ENCODE assay signal across 13 cellular contexts in genomic region chr6:135102191-135102590, GRCh38. TPM values are rescaled to one million over a fixed set of nuclear protein-coding genes. Genes with fewer than 3 reads are reported as not detected.
DNase-seq lines count a peak whose midpoint lies in the region; ATAC-seq and TF ChIP-seq lines count a peak whose summit lies in the region.
"Had no signal": no experiment of that assay in that cellular context is flagged by ENCODE, and none has a peak within 500 bp of the region (broad histone marks: within the 10 kb centered on the region; RNA-seq: fewer than 3 reads in every experiment).

No MANE protein-coding gene starts in this region.

- peaks cover 5% of the 10 kb centered on the region for H3K36me3 Mint-ChIP-seq in CD4-positive, CD25-positive, alpha-beta regulatory T cell
- peaks cover 1% of the 10 kb centered on the region for H3K36me3 Mint-ChIP-seq in activated naive CD8-positive, alpha-beta T cell treated with anti-CD3 and anti-CD28 coated beads, Interleukin-2, amount 10 ng/mL, durations not matched to agents 7 days and 5 days

- H3K27me3 ChIP-seq in CD4-positive, CD25-positive, alpha-beta regulatory T cell (ENCODE audit: control insufficient read depth, insufficient read depth, low read length): no peaks in the 10 kb centered on the region
- H3K27me3 ChIP-seq in DND-41 (ENCODE audit: insufficient read depth, low read length, poor library complexity) (no peaks in the 10 kb centered on the region), MM.1S (replicated peaks; ENCODE audit: insufficient read depth, low read length) (no peaks in the 10 kb centered on the region)

- H3F3A ChIP-seq in MM.1S (ENCODE audit: insufficient read depth, low read length): peaks cover 4% of the 10 kb centered on the region; the same call in 1 of the 2 replicates

- H3K79me2 ChIP-seq in DND-41 (ENCODE audit: insufficient read depth, low read length) (no peaks in the 10 kb centered on the region), MM.1S (ENCODE audit: low read length) (no peaks in the 10 kb centered on the region)

- H3K9me2 ChIP-seq in MM.1S (replicated peaks; ENCODE audit: insufficient read depth, low read length): no peaks in the 10 kb centered on the region

- H2AFZ ChIP-seq in DND-41 (ENCODE audit: low read depth, low read length): no peak overlapping the region
- no peak overlapping the region for H2AFZ ChIP-seq in MM.1S (ENCODE audit: low read length)

- no peaks in the 10 kb centered on the region for H3K9me3 Mint-ChIP-seq in CD4-positive, CD25-positive, alpha-beta regulatory T cell
- no peaks in the 10 kb centered on the region for H3K9me3 Mint-ChIP-seq in activated naive CD8-positive, alpha-beta T cell treated with anti-CD3 and anti-CD28 coated beads, Interleukin-2, amount 10 ng/mL, durations not matched to agents 7 days and 5 days

- H3K4me2 ChIP-seq in DND-41 (ENCODE audit: insufficient read depth, low read length): peak overlapping the region; percentile 57; the same call in 1 of the 2 replicates
- H3K4me2 ChIP-seq in MM.1S (ENCODE audit: low read depth, low read length): peak overlapping the region; percentile 55; the same call in 1 of the 2 replicates

- no peak overlapping the region for H3K27ac ChIP-seq in CD4-positive, CD25-positive, alpha-beta regulatory T cell (ENCODE audit: insufficient read depth, low read length, poor library complexity, severe bottlenecking)
- H3K27ac ChIP-seq in DND-41 (ENCODE audit: low read length) (peak overlapping the region; percentile 88), MM.1S (ENCODE audit: low read length) (peak overlapping the region; percentile 78; the same call in 1 of the 2 replicates)

- no peaks in the 10 kb centered on the region for H4K20me1 ChIP-seq in DND-41 (ENCODE audit: insufficient read depth, low read length)
- H4K20me1 ChIP-seq in MM.1S (ENCODE audit: insufficient read depth, low read length): no peaks in the 10 kb centered on the region

- POLR2A ChIA-PET in activated naive CD8-positive, alpha-beta T cell treated with anti-CD3 and anti-CD28 coated beads, Interleukin-2, amount 10 ng/mL, durations not matched to agents 7 days and 5 days (lab: Charles Lee): interaction anchor here (0.9 to 1.2 kb wide), 2 partner anchors 11 to 27 kb away, joined by 3 read pairs; no protein-coding TSS in a partner anchor

- peak overlapping the region in 2 of 3 donors; percentile 82 to 94 for H3K27ac Mint-ChIP-seq in CD4-positive, CD25-positive, alpha-beta regulatory T cell
- peak overlapping the region; percentile 53 for H3K27ac Mint-ChIP-seq in activated naive CD8-positive, alpha-beta T cell treated with anti-CD3 and anti-CD28 coated beads, Interleukin-2, amount 10 ng/mL, durations not matched to agents 7 days and 5 days

- TF ChIP-seq CTCF in DND-41 (IDR thresholded peaks at IDR 0.05; ENCODE audit: borderline replicate concordance, extremely low read depth, low read length, poor library complexity, severe bottlenecking) (no peak), MM.1S (IDR thresholded peaks at IDR 0.05; ENCODE audit: low read length) (no peak)

- no peaks in the 10 kb centered on the region for H3K27me3 Mint-ChIP-seq in CD4-positive, CD25-positive, alpha-beta regulatory T cell
- no peaks in the 10 kb centered on the region for H3K27me3 Mint-ChIP-seq in activated naive CD8-positive, alpha-beta T cell treated with anti-CD3 and anti-CD28 coated beads, Interleukin-2, amount 10 ng/mL, durations not matched to agents 7 days and 5 days

- no peaks in the 10 kb centered on the region for H3K9me3 ChIP-seq in CD4-positive, CD25-positive, alpha-beta regulatory T cell (ENCODE audit: control insufficient read depth in 2 of 2, low read length in 2 of 2)
- H3K9me3 ChIP-seq in DND-41 (ENCODE audit: insufficient read depth, low read length, severe bottlenecking) (no peaks in the 10 kb centered on the region), MM.1S (replicated peaks; ENCODE audit: insufficient read depth, low read length) (no peaks in the 10 kb centered on the region)

- peaks cover 29% of the 10 kb centered on the region for H3K4me1 ChIP-seq in CD4-positive, CD25-positive, alpha-beta regulatory T cell (ENCODE audit: control insufficient read depth, insufficient read depth, low read length, poor library complexity, severe bottlenecking)
- H3K4me1 ChIP-seq in DND-41 (ENCODE audit: insufficient read depth, low read length): peaks cover 46% of the 10 kb centered on the region
- H3K4me1 ChIP-seq in MM.1S (ENCODE audit: low read length): peaks cover 27% of the 10 kb centered on the region

- H3K4me3 ChIP-seq in CD4-positive, CD25-positive, alpha-beta regulatory T cell (ENCODE audit: low read depth, low read length): peak overlapping the region; percentile 41
- H3K4me3 ChIP-seq in DND-41 (ENCODE audit: low read depth in 1 of 2, low read length in 2 of 2): no peak overlapping the region
- no peak overlapping the region for H3K4me3 ChIP-seq in MM.1S (ENCODE audit: low read length)
- H3K4me3 ChIP-seq: GM12878 had no signal

- H3K36me3 ChIP-seq in CD4-positive, CD25-positive, alpha-beta regulatory T cell (ENCODE audit: control insufficient read depth, insufficient read depth, low read length): no peaks in the 10 kb centered on the region
- no peaks in the 10 kb centered on the region for H3K36me3 ChIP-seq in DND-41 (ENCODE audit: insufficient read depth, low read length)
- no peaks in the 10 kb centered on the region for H3K36me3 ChIP-seq in MM.1S (replicated peaks; ENCODE audit: insufficient read depth, low read length)

- no peak for DNase-seq in CD4-positive, CD25-positive, alpha-beta regulatory T cell
- DNase-seq in DND-41: no peak
- DNase-seq in MM.1S: no peak
- DNase-seq in activated naive CD8-positive, alpha-beta T cell treated with anti-CD3 and anti-CD28 coated beads, Interleukin-2, amount 10 ng/mL, durations not matched to agents 7 days and 5 days: no peak
- no peak for DNase-seq in NCI-H1092 (lab: John Stamatoyannopoulos, UW)
- DNase-seq in germinal center (ENCODE audit: low spot score): no peak
- DNase-seq: C1 segment of cervical spinal cord, COR-L47, EL, NCI-H1930, NCI-H226 had no signal

- peak overlapping the region in 3 of 4 donors; percentile 51 to 79 (median 76) for H3K4me3 Mint-ChIP-seq in CD4-positive, CD25-positive, alpha-beta regulatory T cell
- H3K4me3 Mint-ChIP-seq in activated naive CD8-positive, alpha-beta T cell treated with anti-CD3 and anti-CD28 coated beads, Interleukin-2, amount 10 ng/mL, durations not matched to agents 7 days and 5 days: no peak overlapping the region

- H3K9ac ChIP-seq in DND-41 (ENCODE audit: low read depth, low read length) (peak overlapping the region; percentile 53), MM.1S (ENCODE audit: low read length) (no peak overlapping the region)

- no peak for ATAC-seq in CD4-positive, CD25-positive, alpha-beta regulatory T cell (ENCODE audit: low read depth in 2 of 2)
- ATAC-seq in DND-41 (ENCODE audit: insufficient read depth, low read depth) (no peak), GM21528 (IDR thresholded peaks at IDR 0.05; ENCODE audit: low FRiP score, unreplicated experiment) (no peak)
- no peak for ATAC-seq in activated naive CD8-positive, alpha-beta T cell treated with anti-CD3 and anti-CD28 coated beads, Interleukin-2, amount 10 ng/mL, durations not matched to agents 7 days and 5 days (ENCODE audit: low read depth)

- peaks cover 14 to 72% (median 34%) of the 10 kb centered on the region in 4 donors for H3K4me1 Mint-ChIP-seq in CD4-positive, CD25-positive, alpha-beta regulatory T cell
- H3K4me1 Mint-ChIP-seq in activated naive CD8-positive, alpha-beta T cell treated with anti-CD3 and anti-CD28 coated beads, Interleukin-2, amount 10 ng/mL, durations not matched to agents 7 days and 5 days: peaks cover 17% of the 10 kb centered on the region

RNA-seq across cellular contexts. Expression of gene HBS1L, which starts 47.6 kb away (rescaled TPM):
- total RNA-seq in CD4-positive, CD25-positive, alpha-beta regulatory T cell: 109 TPM
- polyA plus RNA-seq in CD4-positive, CD25-positive, alpha-beta regulatory T cell: 10 to 100 TPM; 49.4 to 66.8 (median 61.8) TPM
- total RNA-seq in activated naive CD8-positive, alpha-beta T cell treated with anti-CD3 and anti-CD28 coated beads, Interleukin-2, amount 10 ng/mL, durations not matched to agents 7 days and 5 days: 10 to 100 TPM; 72.6 to 72.7 TPM
